ENCODE assay signal across 16 cellular contexts in the genomic region with DNA sequence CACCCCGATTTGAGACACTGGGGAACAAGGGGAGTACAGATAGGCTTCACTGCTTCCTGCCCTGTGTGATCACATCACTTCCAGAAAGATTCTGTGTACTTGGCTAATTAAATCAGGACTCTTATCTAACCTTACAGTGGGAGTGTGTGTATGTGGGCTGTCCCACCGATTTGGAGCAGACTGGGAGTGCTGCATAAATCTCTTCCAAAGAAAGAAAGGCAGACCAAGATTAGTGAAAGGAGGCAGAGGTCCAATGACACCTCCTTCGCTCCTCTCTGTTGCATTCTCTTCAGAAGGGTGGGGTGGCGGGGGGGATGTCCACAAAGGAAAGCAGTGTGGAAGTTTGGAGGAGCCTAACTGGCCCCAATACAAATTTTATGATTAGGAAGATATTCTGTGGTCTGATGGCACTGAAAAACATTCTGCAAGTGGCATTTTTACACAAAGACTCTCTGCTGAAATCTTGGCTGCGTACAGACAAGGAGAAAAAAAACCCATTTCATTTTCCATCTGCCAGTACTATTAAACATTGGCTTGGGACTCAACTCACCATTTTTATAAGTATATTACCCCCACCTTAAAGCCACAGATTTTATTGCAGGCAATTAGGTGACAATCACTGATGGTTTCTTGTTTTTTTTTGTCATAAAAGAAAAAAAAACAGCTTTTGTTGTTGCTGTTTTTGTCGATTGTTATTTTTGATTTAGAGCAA.
"Had no signal": no experiment of that assay in that cellular context is flagged by ENCODE, and none has a peak within 500 bp of the region (broad histone marks: within the 10 kb centered on the region; RNA-seq: fewer than 3 reads in every experiment).

No MANE protein-coding gene starts in this region.

- H3K4me3 ChIP-seq: heart right ventricle, ovary, sigmoid colon, spleen, thyroid gland had no signal

- H3K4me1 ChIP-seq: heart right ventricle, sigmoid colon, spleen, thyroid gland had no signal

- H3K27me3 ChIP-seq: ovary, sigmoid colon, spleen, thyroid gland had no signal

- H3K27ac ChIP-seq: epithelial cell of prostate, heart right ventricle, ovary, sigmoid colon, spleen, thyroid gland had no signal

- H3K36me3 ChIP-seq: heart right ventricle, ovary, sigmoid colon, spleen, thyroid gland had no signal

- H3K9me3 ChIP-seq: heart right ventricle, ovary, sigmoid colon, thyroid gland had no signal

- DNase-seq: activated B cell treated with CpG ODN at 0.5 μM for 24 hours; activated CD4-positive, alpha-beta T cell treated with anti-CD3 and anti-CD28 coated beads, Interleukin-2, amount 10 ng/mL, durations not matched to agents 24 days and 14 days; activated CD8-positive, alpha-beta memory T cell treated with anti-CD3 and anti-CD28 coated beads, Interleukin-2, amount 50 U/mL, for 48 hours; activated CD8-positive, alpha-beta T cell treated with anti-CD3 and anti-CD28 coated beads, Interleukin-2, amount 10 ng/mL, durations not matched to agents 7 days and 5 days; activated gamma-delta T cell treated with Interleukin-2 at 50 U/mL for 16 hours; heart right ventricle; islet precursor cell; left ventricle myocardium superior; mesendoderm; ovary; sigmoid colon; spleen; stimulated activated CD4-positive, alpha-beta T cell treated with anti-CD3 and anti-CD28 coated beads, Interleukin-1b, Interleukin-23, amount 100 ng/mL, for 48 hours; SW 1271; thyroid gland had no signal

- ATAC-seq: activated CD8-positive, alpha-beta T cell treated with anti-CD3 and anti-CD28 coated beads, Interleukin-2, amount 10 ng/mL, durations not matched to agents 7 days and 5 days; heart right ventricle; left ventricle myocardium superior had no signal
